Comparison of ENCODE assay signal across 9 cellular contexts in the genomic region with DNA sequence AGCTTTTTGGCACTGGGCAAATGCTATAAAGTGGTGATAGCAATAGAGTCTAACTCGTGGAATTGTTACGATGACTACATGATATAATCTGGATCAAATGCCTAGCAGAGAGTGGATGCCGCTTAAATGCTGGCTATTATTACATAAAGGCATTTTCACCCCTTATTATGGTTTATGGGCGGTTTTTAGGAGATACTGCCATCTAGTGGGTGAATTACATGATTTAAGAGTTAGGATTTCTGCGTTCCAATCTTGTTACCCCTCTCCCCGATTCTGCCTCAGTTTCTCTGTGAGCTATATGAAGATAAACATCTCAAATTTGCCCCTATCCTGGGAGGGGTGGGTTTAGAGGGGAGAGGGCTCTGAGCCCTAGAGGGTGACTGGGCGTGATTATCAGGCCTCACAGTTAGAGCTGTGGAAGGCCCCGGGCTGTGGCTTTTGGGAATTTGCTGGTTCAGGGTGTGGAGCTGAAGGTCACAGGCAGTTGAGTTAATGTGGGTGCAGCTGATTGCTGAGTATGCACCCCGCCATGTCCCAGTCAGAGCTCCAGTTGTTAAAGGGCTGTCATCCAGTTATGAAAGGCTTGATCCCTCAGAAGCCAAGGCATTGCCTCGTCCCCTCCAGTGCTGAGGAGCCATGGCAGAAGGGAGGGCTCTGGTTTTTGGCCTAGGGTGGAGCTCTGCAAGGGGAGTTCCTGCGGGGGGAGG. TPM values are rescaled to one million over a fixed set of nuclear protein-coding genes. Genes with fewer than 3 reads are reported as not detected.
DNase-seq lines count a peak whose midpoint lies in the region; ATAC-seq and TF ChIP-seq lines count a peak whose summit lies in the region.
"Had no signal": no experiment of that assay in that cellular context is flagged by ENCODE, and none has a peak within 500 bp of the region (broad histone marks: within the 10 kb centered on the region; RNA-seq: fewer than 3 reads in every experiment).

No MANE protein-coding gene starts in this region.

- WGBS in transverse colon (ENCODE audit: low coverage in 1 of 2), 2 donors = 14 to 54% methylated on average over 5 to 11 of the region's 11 CpGs

- TF ChIP-seq CTCF in astrocyte of the cerebellum (IDR thresholded peaks at IDR 0.05; ENCODE audit: low read depth, low read length, missing control alignments) (peak; percentile 50), transverse colon (IDR thresholded peaks at IDR 0.05) (peak; percentile 31 to 55 (median 50))

- no peaks in the 10 kb centered on the region for H3K9me3 ChIP-seq in transverse colon

- TF ChIP-seq POLR2A in transverse colon (IDR thresholded peaks at IDR 0.05) = no peak

- no peaks in the 10 kb centered on the region for H3K27me3 ChIP-seq in transverse colon

- no peaks in the 10 kb centered on the region for H3K36me3 ChIP-seq in transverse colon

- ATAC-seq in HG02852 (IDR thresholded peaks at IDR 0.05; ENCODE audit: unreplicated experiment) = no peak
- ATAC-seq in GM18502 (IDR thresholded peaks at IDR 0.05; ENCODE audit: poor library complexity, unreplicated experiment) = no peak

- DNase-seq in NCI-H1092 treated with DMSO at 0.1 percent for 48 hours (lab: John Stamatoyannopoulos, UW) (peak; percentile 10), NCI-H1092 (lab: John Stamatoyannopoulos, UW) (no peak), NCI-H1105 (lab: John Stamatoyannopoulos, UW) (peak; percentile 26), astrocyte of the cerebellum (ENCODE audit: low read depth) (no peak), iris pigment epithelial cell (ENCODE audit: low read depth) (peak; percentile 42), transverse colon (no peak)

- in situ Hi-C loops in astrocyte of the cerebellum (cut with HindIII; ENCODE audit: low sequenced_read_pairs) = loop anchor here (5.0 kb wide), 1 partner anchor 63 kb away; no protein-coding TSS in a partner anchor
- in situ Hi-C loops in transverse colon (cut with MboI; ENCODE audit: low pct_ligation_motif_present in 1 of 4, low pct_unique_long_range_greater_than_20kb in 1 of 4, low sequenced_read_pairs in 3 of 4) = no loop called here

- intact Hi-C loops in transverse colon (cut with DNase I; ENCODE audit: low total_unique reads) = no loop called here

- H3K4me3 ChIP-seq in astrocyte of the cerebellum (ENCODE audit: low read depth, low read length) (no peak overlapping the region), transverse colon (no peak overlapping the region)
- H3K4me3 ChIP-seq: skin epidermis had no signal

- TF ChIP-seq EP300 in transverse colon (IDR thresholded peaks at IDR 0.05; ENCODE audit: low read depth) = no peak

- H3K4me1 ChIP-seq in transverse colon = no peaks in the 10 kb centered on the region

- H3K27ac ChIP-seq in transverse colon = no peak overlapping the region

RNA-seq across cellular contexts. Expression of a gene that starts 14.4 kb away (rescaled TPM):
- total RNA-seq in transverse colon = 10 to 100 TPM; 13.9 to 98.7 (median 24.4) TPM

RNA-seq across cellular contexts. Expression of a gene that starts 15.9 kb away (rescaled TPM):
- 1 to 10 TPM in 1 of 4 donors, under 1 TPM in 1, not detected in 2; 0.55 to 3.0 TPM for total RNA-seq in transverse colon

RNA-seq across cellular contexts. Expression of a gene that starts 35.6 kb away (rescaled TPM):
- total RNA-seq in transverse colon = 100 to 1,000 TPM in 1 of 4 donors, 10 to 100 TPM in 3; 39.6 to 261 (median 65.0) TPM

RNA-seq across cellular contexts. Expression of a gene that starts 44.9 kb away (rescaled TPM):
- 10 to 100 TPM; 23.9 to 86.0 (median 30.3) TPM for total RNA-seq in transverse colon

RNA-seq across cellular contexts. Expression of a gene that starts 52.3 kb away (rescaled TPM):
- total RNA-seq in transverse colon = 100 to 1,000 TPM in 3 of 4 donors, 10 to 100 TPM in 1; 68.5 to 154 (median 125) TPM

Comparison
In these comparisons a context has a peak if more than half of its experiments do, and no peak if none do; other contexts are left out.
1. DNase-seq: peak in NCI-H1092 treated with DMSO at 0.1 percent for 48 hours (single experiment), NCI-H1105 (single experiment) and iris pigment epithelial cell (single experiment); none in NCI-H1092 (single experiment), astrocyte of the cerebellum (single experiment) and transverse colon (single experiment).